12 cellular contexts compared by ENCODE assay signal in the genomic region with DNA sequence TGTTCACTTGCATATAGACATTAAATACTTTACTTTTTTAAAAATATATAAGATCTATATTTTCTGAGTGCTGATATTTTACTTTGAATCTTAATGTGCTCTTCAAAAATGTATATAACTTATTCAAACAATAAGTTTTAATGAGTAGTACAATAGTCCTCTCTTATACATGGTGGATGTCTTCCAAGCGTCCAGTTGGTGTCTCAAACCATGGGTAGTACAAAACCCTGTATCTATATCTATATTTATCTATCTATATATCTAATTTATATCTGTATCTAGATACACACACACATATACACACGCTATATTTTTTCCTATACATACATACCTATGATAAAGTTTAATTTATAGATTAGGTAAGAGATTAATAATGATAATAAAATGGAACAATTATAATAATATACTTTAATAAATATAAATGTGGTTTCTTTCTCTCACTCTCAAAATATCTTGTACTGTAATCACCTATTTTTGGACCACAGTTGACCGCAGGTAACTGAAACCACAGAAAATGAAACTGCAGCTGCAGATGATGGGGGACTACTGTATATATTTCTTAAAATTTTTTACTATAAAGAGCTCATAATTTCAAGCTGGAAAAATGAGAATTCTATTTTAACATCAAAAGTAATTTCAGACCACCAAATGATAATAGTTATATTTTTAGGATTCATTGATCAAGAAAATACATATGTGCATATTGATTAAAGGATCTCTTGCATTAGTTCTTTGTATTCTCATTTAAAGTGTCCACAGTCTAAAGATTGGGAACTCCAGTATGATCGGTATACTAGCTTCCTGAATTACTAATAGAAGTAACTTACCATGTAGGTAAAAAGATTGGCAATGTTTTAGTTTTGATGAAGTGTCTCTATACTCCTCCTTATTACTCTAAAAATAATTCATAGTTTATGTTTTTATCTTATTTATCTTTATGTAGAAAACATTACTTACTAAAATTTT.
DNase-seq lines count a peak whose midpoint lies in the region; ATAC-seq and TF ChIP-seq lines count a peak whose summit lies in the region.
"Had no signal": no experiment of that assay in that cellular context is flagged by ENCODE, and none has a peak within 500 bp of the region (broad histone marks: within the 10 kb centered on the region; RNA-seq: fewer than 3 reads in every experiment).

No MANE protein-coding gene starts in this region.

- no peak for TF ChIP-seq CTCF in OCI-LY7 (conservative IDR thresholded peaks at IDR 0.05; ENCODE audit: low read length)
- no peak for TF ChIP-seq CTCF in A673 (conservative IDR thresholded peaks at IDR 0.05; ENCODE audit: low read depth, low read length)

- H3K9me3 ChIP-seq in OCI-LY7 (ENCODE audit: low read length) (peaks cover 38% of the 10 kb centered on the region), A673 (ENCODE audit: low read depth, low read length, poor library complexity, severe bottlenecking) (no peaks in the 10 kb centered on the region)

- no peaks in the 10 kb centered on the region for H4K20me1 ChIP-seq in OCI-LY7 (ENCODE audit: insufficient read depth, low read length)

- DNase-seq in OCI-LY7 (ENCODE audit: low spot score) (peak; percentile 81), A673 (ENCODE audit: low spot score) (no peak)
- DNase-seq in activated CD4-positive, alpha-beta T cell treated with anti-CD3 and anti-CD28 coated beads, Interleukin-2, amount 50 U/mL, for 48 hours: no peak
- no peak for DNase-seq in activated T-cell treated with anti-CD3 and anti-CD28 coated beads, Interleukin-2, amount 50 U/mL, for 4 hours
- DNase-seq in stimulated activated effector memory CD8-positive, alpha-beta T cell treated with anti-CD3 and anti-CD28 coated beads, Interleukin-12 subunit alpha, Interleukin-12 subunit beta, amount 100 ng/mL, for 72 hours (ENCODE audit: low spot score in 2 of 2): no peak
- DNase-seq: CD4-positive, alpha-beta T cell; head of caudate nucleus; Peyer's patch had no signal

- H3K27ac ChIP-seq in OCI-LY7 (ENCODE audit: low read depth, low read length, poor library complexity, severe bottlenecking): peak overlapping the region; percentile 84
- no peak overlapping the region for H3K27ac ChIP-seq in A673 (ENCODE audit: low read depth, low read length, poor library complexity, severe bottlenecking)
- H3K27ac ChIP-seq: Peyer's patch had no signal

- no peaks in the 10 kb centered on the region for H3K9me2 ChIP-seq in OCI-LY7 (ENCODE audit: insufficient read depth, low read length)

- H3K79me2 ChIP-seq in OCI-LY7 (ENCODE audit: insufficient read depth, low read depth, low read length): no peaks in the 10 kb centered on the region; the same call in 1 of the 2 replicates

- H3K4me3 ChIP-seq in OCI-LY7 (ENCODE audit: low read depth, low read length, poor library complexity, severe bottlenecking) (peak overlapping the region; percentile 34), A673 (ENCODE audit: low read depth, low read length, poor library complexity, severe bottlenecking) (no peak overlapping the region)
- H3K4me3 ChIP-seq: Peyer's patch had no signal

- CTCF ChIA-PET in OCI-LY7 (lab: Charles Lee; ENCODE audit: unreplicated experiment) (interaction anchor here (0.6 kb wide), 1 partner anchor 275 kb away, joined by 5 read pairs; no protein-coding TSS in a partner anchor), A673 (lab: Charles Lee) (no interaction called here)

- intact Hi-C loops in OCI-LY7 (cut with micrococcal nuclease; ENCODE audit: unreplicated experiment) (loop anchor here (2.0 kb wide), 1 partner anchor 247 kb away; no protein-coding TSS in a partner anchor), A673 (cut with micrococcal nuclease; ENCODE audit: unreplicated experiment) (no loop called here)

- POLR2A ChIA-PET in OCI-LY7 (lab: Charles Lee) (interaction anchor here (0.5 to 2.7 kb wide), 7 partner anchors 12 to 1054 kb away, joined by 3 to 14 read pairs (median 3); a partner anchor contains a TSS), A673 (lab: Charles Lee; ENCODE audit: low non-redundant PET) (no interaction called here)

- H2AFZ ChIP-seq in OCI-LY7 (ENCODE audit: low read length): no peak overlapping the region

- no peak overlapping the region for H3K4me3 Mint-ChIP-seq in activated T-cell treated with anti-CD3 and anti-CD28 coated beads, Interleukin-2, amount 50 U/mL, for 4 hours
- H3K4me3 Mint-ChIP-seq in stimulated activated effector memory CD8-positive, alpha-beta T cell treated with anti-CD3 and anti-CD28 coated beads, Interleukin-12 subunit alpha, Interleukin-12 subunit beta, amount 100 ng/mL, for 72 hours: no peak overlapping the region
- H3K4me3 Mint-ChIP-seq: activated naive CD8-positive, alpha-beta T cell; CD4-positive, alpha-beta T cell had no signal

- peaks cover 8% of the 10 kb centered on the region for H3K36me3 Mint-ChIP-seq in activated T-cell treated with anti-CD3 and anti-CD28 coated beads, Interleukin-2, amount 50 U/mL, for 4 hours (ENCODE audit: insufficient read depth)
- H3K36me3 Mint-ChIP-seq in stimulated activated effector memory CD8-positive, alpha-beta T cell treated with anti-CD3 and anti-CD28 coated beads, Interleukin-12 subunit alpha, Interleukin-12 subunit beta, amount 100 ng/mL, for 72 hours: no peaks in the 10 kb centered on the region

- H3K27me3 Mint-ChIP-seq in activated T-cell treated with anti-CD3 and anti-CD28 coated beads, Interleukin-2, amount 50 U/mL, for 4 hours (ENCODE audit: low read depth): no peaks in the 10 kb centered on the region
- H3K27me3 Mint-ChIP-seq: activated naive CD8-positive, alpha-beta T cell; CD4-positive, alpha-beta T cell had no signal

- H3K36me3 ChIP-seq in OCI-LY7 (ENCODE audit: insufficient read depth, low read length) (peaks cover 42% of the 10 kb centered on the region), A673 (ENCODE audit: insufficient read depth, low read length, poor library complexity, severe bottlenecking) (no peaks in the 10 kb centered on the region)
- H3K36me3 ChIP-seq: Peyer's patch had no signal

- BruUV-seq in OCI-LY7 (replicated peaks; lab: Mats Ljungman, UMichigan) (no TSS peak), A673 (replicated peaks; lab: Mats Ljungman, UMichigan) (no TSS peak)

- H3K9me3 Mint-ChIP-seq in activated T-cell treated with anti-CD3 and anti-CD28 coated beads, Interleukin-2, amount 50 U/mL, for 4 hours: peaks cover 3% of the 10 kb centered on the region
- H3K9me3 Mint-ChIP-seq in stimulated activated effector memory CD8-positive, alpha-beta T cell treated with anti-CD3 and anti-CD28 coated beads, Interleukin-12 subunit alpha, Interleukin-12 subunit beta, amount 100 ng/mL, for 72 hours: no peaks in the 10 kb centered on the region
- H3K9me3 Mint-ChIP-seq: CD4-positive, alpha-beta T cell had no signal

- ATAC-seq in GM18517 (IDR thresholded peaks at IDR 0.05; ENCODE audit: unreplicated experiment): peak; percentile 97
- peak; percentile 97 for ATAC-seq in GM21526 (IDR thresholded peaks at IDR 0.05; ENCODE audit: low FRiP score, unreplicated experiment)
- peak; percentile 79 for ATAC-seq in HG03097 (IDR thresholded peaks at IDR 0.05; ENCODE audit: low FRiP score, unreplicated experiment)
- no peak for ATAC-seq in activated T-cell treated with anti-CD3 and anti-CD28 coated beads, Interleukin-2, amount 50 U/mL, for 4 hours
- ATAC-seq in stimulated activated effector memory CD8-positive, alpha-beta T cell treated with anti-CD3 and anti-CD28 coated beads, Interleukin-12 subunit alpha, Interleukin-12 subunit beta, amount 100 ng/mL, for 72 hours: no peak

- H3K4me1 ChIP-seq in OCI-LY7 (ENCODE audit: insufficient read depth, low read length, poor library complexity, severe bottlenecking) (peaks cover 62% of the 10 kb centered on the region), A673 (ENCODE audit: insufficient read depth, low read length, poor library complexity, severe bottlenecking) (no peaks in the 10 kb centered on the region)
- H3K4me1 ChIP-seq: Peyer's patch had no signal

- H3K27me3 ChIP-seq in A673 (replicated peaks; ENCODE audit: insufficient read depth, low read depth, low read length, poor library complexity): no peaks in the 10 kb centered on the region
- H3K27me3 ChIP-seq: Peyer's patch had no signal

- peak overlapping the region; percentile 69 for H3K4me2 ChIP-seq in OCI-LY7 (ENCODE audit: low read length)

- H3K27ac Mint-ChIP-seq in stimulated activated effector memory CD8-positive, alpha-beta T cell treated with anti-CD3 and anti-CD28 coated beads, Interleukin-12 subunit alpha, Interleukin-12 subunit beta, amount 100 ng/mL, for 72 hours: no peak overlapping the region
- H3K27ac Mint-ChIP-seq: activated naive CD8-positive, alpha-beta T cell; CD4-positive, alpha-beta T cell had no signal

- H3K4me1 Mint-ChIP-seq in activated T-cell treated with anti-CD3 and anti-CD28 coated beads, Interleukin-2, amount 50 U/mL, for 4 hours (ENCODE audit: low read depth): no peaks in the 10 kb centered on the region
- H3K4me1 Mint-ChIP-seq in stimulated activated effector memory CD8-positive, alpha-beta T cell treated with anti-CD3 and anti-CD28 coated beads, Interleukin-12 subunit alpha, Interleukin-12 subunit beta, amount 100 ng/mL, for 72 hours: peaks cover 6% of the 10 kb centered on the region

Comparison
In these comparisons a context has a peak if more than half of its experiments do, and no peak if none do; other contexts are left out.
1. ATAC-seq: peak in GM18517 (single experiment), GM21526 (single experiment) and HG03097 (single experiment); none in activated T-cell treated with anti-CD3 and anti-CD28 coated beads, Interleukin-2, amount 50 U/mL, for 4 hours (0 of 2) and stimulated activated effector memory CD8-positive, alpha-beta T cell treated with anti-CD3 and anti-CD28 coated beads, Interleukin-12 subunit alpha, Interleukin-12 subunit beta, amount 100 ng/mL, for 72 hours (single experiment).